Comparison of ENCODE assay signal across 1 cellular context in genomic region chr19:1284293-1284978, GRCh38.
A peak's percentile ranks its signal among the peaks of the same experiment; 100 is the strongest.
TF ChIP-seq lines count a peak whose summit lies in the region.

No MANE protein-coding gene starts in this region.

TF ChIP-seq in HepG2, 621 proteins besides CTCF, POLR2A, EP300 and RAD21 (continued from another document and continues in another):
- TF ChIP-seq ZBTB49 (CRISPR knock-in tag; IDR thresholded peaks at IDR 0.05; ENCODE audit: borderline replicate concordance) (no peak), GATA4 (IDR thresholded peaks at IDR 0.05; ENCODE audit: borderline replicate concordance, low read depth) (no peak), ZNF740 (CRISPR knock-in tag; IDR thresholded peaks at IDR 0.05) (peak; percentile 41; the same call in 1 of the 2 replicates), RARA (CRISPR knock-in tag; IDR thresholded peaks at IDR 0.05) (peak; percentile 54; the same call in 1 of the 2 replicates), RCOR2 (CRISPR knock-in tag; IDR thresholded peaks at IDR 0.05) (no peak), PLSCR1 (CRISPR knock-in tag; IDR thresholded peaks at IDR 0.05; ENCODE audit: borderline replicate concordance) (no peak), ZNF383 (CRISPR knock-in tag; IDR thresholded peaks at IDR 0.05; ENCODE audit: borderline replicate concordance) (0 out of 2 replicates have a peak, but pooled peaks have one; percentile 33), HMG20B (CRISPR knock-in tag; conservative IDR thresholded peaks at IDR 0.05) (no peak), NFE2 (CRISPR knock-in tag; IDR thresholded peaks at IDR 0.05) (no peak), ZNF512B (CRISPR knock-in tag; IDR thresholded peaks at IDR 0.05; ENCODE audit: borderline replicate concordance) (no peak), MTERF4 (CRISPR knock-in tag; IDR thresholded peaks at IDR 0.05) (no peak), ZNF224 (CRISPR knock-in tag; IDR thresholded peaks at IDR 0.05) (no peak), CEBPZ (IDR thresholded peaks at IDR 0.05; ENCODE audit: low read length) (no peak), ELF1 (CRISPR knock-in tag; IDR thresholded peaks at IDR 0.05) (peak; percentile 27; the same call in 1 of the 2 replicates), SCMH1 (CRISPR knock-in tag; IDR thresholded peaks at IDR 0.05; ENCODE audit: borderline replicate concordance) (no peak), TAF1 (CRISPR knock-in tag; IDR thresholded peaks at IDR 0.05) (peak; percentile 16; the same call in 1 of the 2 replicates), ZNF124 (CRISPR knock-in tag; IDR thresholded peaks at IDR 0.05) (no peak), TFDP1 (CRISPR knock-in tag; IDR thresholded peaks at IDR 0.05; ENCODE audit: borderline replicate concordance) (peak; percentile 49; the same call in 1 of the 2 replicates), ZNF597 (CRISPR knock-in tag; IDR thresholded peaks at IDR 0.05) (no peak), ATF6 (CRISPR knock-in tag; conservative IDR thresholded peaks at IDR 0.05) (no peak), CHD2 (IDR thresholded peaks at IDR 0.05; ENCODE audit: low read depth, low read length) (no peak), PHF8 (CRISPR knock-in tag; IDR thresholded peaks at IDR 0.05) (no peak; the same call in 1 of the 2 replicates), ZNF710 (CRISPR knock-in tag; IDR thresholded peaks at IDR 0.05; ENCODE audit: borderline replicate concordance) (no peak; the same call in 1 of the 2 replicates), SMYD3 (CRISPR knock-in tag; IDR thresholded peaks at IDR 0.05) (no peak), TCF7 (IDR thresholded peaks at IDR 0.05; ENCODE audit: low read depth) (no peak), ZNF225 (CRISPR knock-in tag; IDR thresholded peaks at IDR 0.05) (no peak), ZNF496 (CRISPR knock-in tag; IDR thresholded peaks at IDR 0.05; ENCODE audit: insufficient replicate concordance) (no peak), KDM5A (IDR thresholded peaks at IDR 0.05; ENCODE audit: borderline replicate concordance, low read length) (no peak), ZNF276 (CRISPR knock-in tag; IDR thresholded peaks at IDR 0.05; ENCODE audit: low read depth) (0 out of 2 replicates have a peak, but pooled peaks have one; percentile 34), SIN3B (IDR thresholded peaks at IDR 0.05; ENCODE audit: low read length) (no peak), HOMEZ (CRISPR knock-in tag; IDR thresholded peaks at IDR 0.05; ENCODE audit: low read depth) (no peak), SAFB2 (CRISPR knock-in tag; IDR thresholded peaks at IDR 0.05; ENCODE audit: borderline replicate concordance, low read depth) (no peak), JUND (CRISPR knock-in tag; IDR thresholded peaks at IDR 0.05) (no peak), SIN3A (IDR thresholded peaks at IDR 0.05; ENCODE audit: borderline replicate concordance, low read depth, low read length) (no peak), FOXM1 (CRISPR knock-in tag; IDR thresholded peaks at IDR 0.05) (no peak), ZNF747 (CRISPR knock-in tag; IDR thresholded peaks at IDR 0.05; ENCODE audit: borderline replicate concordance) (no peak), RBM39 (IDR thresholded peaks at IDR 0.05; ENCODE audit: low read depth, low read length, poor library complexity, severe bottlenecking) (no peak)
